ENCODE assay signal across 8 cellular contexts in the genomic region with DNA sequence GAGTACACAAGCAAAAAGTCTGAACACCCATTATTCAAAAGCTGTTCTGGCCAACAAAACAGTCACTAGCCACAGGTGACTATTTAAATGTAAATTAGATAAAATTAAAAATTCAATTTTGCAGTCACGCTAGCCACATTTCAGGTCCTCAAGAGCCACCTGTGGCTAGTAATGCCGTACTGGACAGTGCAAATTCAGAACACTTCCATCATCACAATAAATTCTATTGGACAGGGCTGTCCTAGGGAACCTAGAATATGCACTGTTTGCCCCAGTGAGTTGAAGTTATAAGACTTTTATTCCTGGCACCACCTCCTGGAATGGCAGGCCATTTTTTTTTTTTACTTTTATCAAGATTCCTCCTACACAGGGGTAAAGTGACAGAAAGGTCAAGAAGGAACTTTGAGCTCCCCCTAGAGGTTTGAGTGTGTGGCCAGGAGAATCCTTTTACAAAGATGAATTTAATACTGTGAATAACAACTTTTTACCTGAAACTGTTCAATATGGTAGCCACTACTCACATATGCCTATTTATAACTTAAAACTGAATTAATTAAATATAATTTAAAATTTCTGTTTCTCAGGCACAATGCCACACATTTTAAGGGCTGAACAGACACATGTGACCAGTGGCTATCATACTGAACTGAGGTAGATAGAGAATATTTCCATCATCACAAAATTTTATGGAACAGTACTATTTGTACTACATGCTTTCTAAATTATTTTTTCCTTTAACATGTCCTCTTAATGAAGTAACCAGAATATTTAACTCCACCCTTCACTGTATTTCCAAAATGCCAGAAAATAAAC. TPM values are rescaled to one million over a fixed set of nuclear protein-coding genes. Genes with fewer than 3 reads are reported as not detected.
DNase-seq lines count a peak whose midpoint lies in the region; ATAC-seq and TF ChIP-seq lines count a peak whose summit lies in the region.

No MANE protein-coding gene starts in this region.

- 94 to 95% methylated on average over 2 of the region's 2 CpGs for WGBS in tibial nerve, 2 donors

- H3K4me1 ChIP-seq in HCT116 (ENCODE audit: control insufficient read depth in 1 of 2, insufficient read depth in 2 of 2, low read length in 2 of 2) = peaks cover 3 to 14% of the 10 kb centered on the region in 2 experiments; a peak in 3 of 4 replicates
- peaks cover 20% of the 10 kb centered on the region for H3K4me1 ChIP-seq in adipocyte (ENCODE audit: control insufficient read depth, insufficient read depth, low read length)
- peaks cover 0 to 41% (median 11%) of the 10 kb centered on the region in 4 donors for H3K4me1 ChIP-seq in tibial nerve

- H4K20me1 ChIP-seq in HCT116 (ENCODE audit: insufficient read depth) = 0 out of 2 replicates have a peak, but pooled peaks cover 18% of the 10 kb centered on the region

- TF ChIP-seq CTCF in HCT116 (IDR thresholded peaks at IDR 0.05 in 2 of 3, conservative IDR thresholded peaks at IDR 0.05 in 1 of 3; ENCODE audit: borderline replicate concordance in 1 of 3, insufficient read depth in 1 of 3, low read depth in 2 of 3, low read length in 2 of 3) = peak; percentile 69 to 87 (median 73); a peak in 5 of 6 replicates
- TF ChIP-seq CTCF in tibial nerve (IDR thresholded peaks at IDR 0.05) = peak in 4 of 5 experiments; percentile 14 to 51 (median 40)

- RAD21 ChIA-PET in HCT116 (lab: Charles Lee; ENCODE audit: low non-redundant PET in 1 of 2, low total read pairs in 2 of 2, uncharacterized antibody in 2 of 2, unreplicated experiment in 2 of 2) = interaction anchor here (0.6 to 1.4 kb wide), 3 partner anchors 54 to 125 kb away, joined by 3 to 5 read pairs (median 3); a partner anchor contains a TSS

- H3K36me3 ChIP-seq in HCT116 (ENCODE audit: control insufficient read depth in 1 of 2, insufficient read depth in 2 of 2, low read length in 2 of 2) = no peaks in the 10 kb centered on the region
- no peaks in the 10 kb centered on the region for H3K36me3 ChIP-seq in adipocyte (ENCODE audit: control insufficient read depth, insufficient read depth, low read length, severe bottlenecking)
- H3K36me3 ChIP-seq in tibial nerve = no peaks in the 10 kb centered on the region

- peak overlapping the region; percentile 30; the same call in 1 of the 2 replicates for H3K4me2 ChIP-seq in HCT116 (ENCODE audit: low read length)

- TF ChIP-seq RAD21 in HCT116 (IDR thresholded peaks at IDR 0.05; ENCODE audit: low read depth) = peak; percentile 77

- TF ChIP-seq POLR2A in HCT116 (IDR thresholded peaks at IDR 0.05; ENCODE audit: borderline replicate concordance, extremely low read depth, insufficient read depth, insufficient read length) (no peak), tibial nerve (IDR thresholded peaks at IDR 0.05) (no peak)

- H3K79me2 ChIP-seq in HCT116 (ENCODE audit: insufficient read depth, low read length) = peaks cover 97% of the 10 kb centered on the region

- H3K4me3 ChIP-seq in HCT116 (replicated peaks in 1 of 2; ENCODE audit: low read depth in 1 of 2, low read length in 2 of 2) (no peak overlapping the region), adipocyte (ENCODE audit: low read length) (no peak overlapping the region), tibial nerve (no peak overlapping the region)

- DNase-seq in stimulated activated CD4-positive, alpha-beta T cell treated with anti-CD3 and anti-CD28 coated beads, Interleukin-4, amount 100 ng/mL, for 24 hours = peak; percentile 27
- DNase-seq in stimulated activated CD4-positive, alpha-beta T cell treated with anti-CD3 and anti-CD28 coated beads, Interleukin-4, amount 100 ng/mL, for 4 hours = no peak
- peak; percentile 43 for DNase-seq in HCT116 (ENCODE audit: low read depth, low spot score)
- DNase-seq in NCI-H2029 treated with DMSO at 0.1 percent for 48 hours (lab: John Stamatoyannopoulos, UW) = peak; percentile 1
- DNase-seq in adipocyte (ENCODE audit: low read depth) = peak; percentile 73
- DNase-seq in iPS-NIHi11 (ENCODE audit: low spot score) = peak; percentile 49
- no peak for DNase-seq in tibial nerve (ENCODE audit: low spot score in 2 of 2)
- no peak for DNase-seq in ureter (ENCODE audit: low spot score)

- CTCF ChIA-PET in HCT116 (lab: Charles Lee) = interaction anchor here (0.6 to 4.0 kb wide), 23 partner anchors 8 to 391 kb away, joined by 3 to 27 read pairs (median 5); a partner anchor contains a TSS

- ATAC-seq in HCT116 = peak; percentile 93

- BruUV-seq in HCT116 (replicated peaks; lab: Mats Ljungman, UMichigan) = no TSS peak

- intact Hi-C loops in HCT116 (cut with micrococcal nuclease) = loop anchor here (1.0 to 2.0 kb wide), 2 partner anchors 43 to 124 kb away; no protein-coding TSS in a partner anchor

- H3K9me2 ChIP-seq in HCT116 (ENCODE audit: insufficient read depth) = no peaks in the 10 kb centered on the region

- no peak for TF ChIP-seq EP300 in tibial nerve (IDR thresholded peaks at IDR 0.05)

- H3K9me3 ChIP-seq in HCT116 (ENCODE audit: control insufficient read depth in 1 of 2, insufficient read depth in 1 of 2, low read depth in 1 of 2, low read length in 2 of 2) (no peaks in the 10 kb centered on the region), adipocyte (ENCODE audit: control insufficient read depth, low read length) (no peaks in the 10 kb centered on the region), tibial nerve (no peaks in the 10 kb centered on the region)

- H3K27me3 ChIP-seq in HCT116 (ENCODE audit: insufficient read depth, low read length) (no peaks in the 10 kb centered on the region), adipocyte (replicated peaks; ENCODE audit: control insufficient read depth, insufficient read depth, low read length) (no peaks in the 10 kb centered on the region), tibial nerve (no peaks in the 10 kb centered on the region)

- H2AFZ ChIP-seq in HCT116 (ENCODE audit: low read depth, low read length, poor library complexity, severe bottlenecking) = no peak overlapping the region

- no peak overlapping the region for H3K9ac ChIP-seq in HCT116 (ENCODE audit: low read length)
- H3K9ac ChIP-seq in adipocyte (ENCODE audit: low read length) = no peak overlapping the region

- POLR2A ChIA-PET in HCT116 (lab: Charles Lee) = interaction anchor here (0.9 to 1.2 kb wide), 3 partner anchors 10 to 125 kb away, joined by 3 to 4 read pairs (median 3); no protein-coding TSS in a partner anchor

- no peak overlapping the region for H3K27ac ChIP-seq in HCT116 (ENCODE audit: low read depth, low read length)
- H3K27ac ChIP-seq in tibial nerve = no peak overlapping the region

TF ChIP-seq in HCT116, 20 proteins besides CTCF, POLR2A, EP300 and RAD21 (continues in another document):
- TF ChIP-seq ZNF274 (IDR thresholded peaks at IDR 0.05; ENCODE audit: low read depth, low read length) (no peak), EGR1 (IDR thresholded peaks at IDR 0.05; ENCODE audit: low read depth) (no peak), TCF7L2 (IDR thresholded peaks at IDR 0.05; ENCODE audit: borderline replicate concordance, extremely low read depth, insufficient read depth, insufficient read length) (no peak), JUND (IDR thresholded peaks at IDR 0.05) (no peak), SRF (IDR thresholded peaks at IDR 0.05; ENCODE audit: low read depth) (no peak), EZH2phosphoT487 (IDR thresholded peaks at IDR 0.05; ENCODE audit: borderline replicate concordance) (no peak)
- TF ChIP-seq, protein P1, sequence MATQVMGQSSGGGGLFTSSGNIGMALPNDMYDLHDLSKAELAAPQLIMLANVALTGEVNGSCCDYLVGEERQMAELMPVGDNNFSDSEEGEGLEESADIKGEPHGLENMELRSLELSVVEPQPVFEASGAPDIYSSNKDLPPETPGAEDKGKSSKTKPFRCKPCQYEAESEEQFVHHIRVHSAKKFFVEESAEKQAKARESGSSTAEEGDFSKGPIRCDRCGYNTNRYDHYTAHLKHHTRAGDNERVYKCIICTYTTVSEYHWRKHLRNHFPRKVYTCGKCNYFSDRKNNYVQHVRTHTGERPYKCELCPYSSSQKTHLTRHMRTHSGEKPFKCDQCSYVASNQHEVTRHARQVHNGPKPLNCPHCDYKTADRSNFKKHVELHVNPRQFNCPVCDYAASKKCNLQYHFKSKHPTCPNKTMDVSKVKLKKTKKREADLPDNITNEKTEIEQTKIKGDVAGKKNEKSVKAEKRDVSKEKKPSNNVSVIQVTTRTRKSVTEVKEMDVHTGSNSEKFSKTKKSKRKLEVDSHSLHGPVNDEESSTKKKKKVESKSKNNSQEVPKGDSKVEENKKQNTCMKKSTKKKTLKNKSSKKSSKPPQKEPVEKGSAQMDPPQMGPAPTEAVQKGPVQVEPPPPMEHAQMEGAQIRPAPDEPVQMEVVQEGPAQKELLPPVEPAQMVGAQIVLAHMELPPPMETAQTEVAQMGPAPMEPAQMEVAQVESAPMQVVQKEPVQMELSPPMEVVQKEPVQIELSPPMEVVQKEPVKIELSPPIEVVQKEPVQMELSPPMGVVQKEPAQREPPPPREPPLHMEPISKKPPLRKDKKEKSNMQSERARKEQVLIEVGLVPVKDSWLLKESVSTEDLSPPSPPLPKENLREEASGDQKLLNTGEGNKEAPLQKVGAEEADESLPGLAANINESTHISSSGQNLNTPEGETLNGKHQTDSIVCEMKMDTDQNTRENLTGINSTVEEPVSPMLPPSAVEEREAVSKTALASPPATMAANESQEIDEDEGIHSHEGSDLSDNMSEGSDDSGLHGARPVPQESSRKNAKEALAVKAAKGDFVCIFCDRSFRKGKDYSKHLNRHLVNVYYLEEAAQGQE (IDR thresholded peaks at IDR 0.05; ENCODE audit: low read depth) = no peak

RNA-seq across cellular contexts. Expression of a gene that starts 6.5 kb away (rescaled TPM):
- total RNA-seq in HCT116 (2021; ENCODE audit: unreplicated experiment) (8.6 TPM), tibial nerve (10 to 100 TPM; 19.8 to 32.8 (median 23.5) TPM), ureter (17.9 TPM)
- 1.6 and 1.9 TPM in 2 replicates for polyA plus RNA-seq in HCT116 (2012)

RNA-seq across cellular contexts. Expression of a gene that starts 31.6 kb away (rescaled TPM):
- 6.1 TPM for total RNA-seq in HCT116 (2021; ENCODE audit: unreplicated experiment)
- 4.7 and 6.1 TPM in 2 replicates for polyA plus RNA-seq in HCT116 (2012)
- total RNA-seq in tibial nerve = 10 to 100 TPM; 18.6 to 45.9 (median 33.0) TPM
- total RNA-seq in ureter = 34.4 TPM

RNA-seq across cellular contexts. Expression of a gene that starts 41.6 kb away (rescaled TPM):
- not detected for total RNA-seq in HCT116 (2021; ENCODE audit: unreplicated experiment)
- polyA plus RNA-seq in HCT116 (2012) = 0.05 and 0.08 TPM in 2 replicates
- total RNA-seq in tibial nerve = 1 to 10 TPM in 2 of 4 donors, not detected in 2; 1.5 to 2.4 TPM
- 215 TPM for total RNA-seq in ureter

RNA-seq across cellular contexts. Expression of a gene that starts 53.9 kb away (rescaled TPM):
- 33.3 TPM for total RNA-seq in HCT116 (2021; ENCODE audit: unreplicated experiment)
- polyA plus RNA-seq in HCT116 (2012) = 14.7 and 19.4 TPM in 2 replicates
- 1 to 10 TPM in 3 of 4 donors, not detected in 1; 1.4 to 3.1 (median 2.4) TPM for total RNA-seq in tibial nerve
- total RNA-seq in ureter = 6.1 TPM

Comparison
In these comparisons a context has a peak if more than half of its experiments do, and no peak if none do; other contexts are left out.
1. DNase-seq: peak in stimulated activated CD4-positive, alpha-beta T cell treated with anti-CD3 and anti-CD28 coated beads, Interleukin-4, amount 100 ng/mL, for 24 hours (single experiment), HCT116 (single experiment), NCI-H2029 treated with DMSO at 0.1 percent for 48 hours (single experiment), adipocyte (single experiment) and iPS-NIHi11 (single experiment); none in stimulated activated CD4-positive, alpha-beta T cell treated with anti-CD3 and anti-CD28 coated beads, Interleukin-4, amount 100 ng/mL, for 4 hours (0 of 2), tibial nerve (0 of 2) and ureter (single experiment).
2. RNA of a gene that starts 41.6 kb away (total RNA-seq): 215 TPM in ureter (single experiment); 1.5 to 2.4 TPM in tibial nerve and not detected in HCT116 (single experiment); every median in the first group is over 10 times any median in the second.